ENCODE assay signal across 17 cellular contexts in the genomic region with DNA sequence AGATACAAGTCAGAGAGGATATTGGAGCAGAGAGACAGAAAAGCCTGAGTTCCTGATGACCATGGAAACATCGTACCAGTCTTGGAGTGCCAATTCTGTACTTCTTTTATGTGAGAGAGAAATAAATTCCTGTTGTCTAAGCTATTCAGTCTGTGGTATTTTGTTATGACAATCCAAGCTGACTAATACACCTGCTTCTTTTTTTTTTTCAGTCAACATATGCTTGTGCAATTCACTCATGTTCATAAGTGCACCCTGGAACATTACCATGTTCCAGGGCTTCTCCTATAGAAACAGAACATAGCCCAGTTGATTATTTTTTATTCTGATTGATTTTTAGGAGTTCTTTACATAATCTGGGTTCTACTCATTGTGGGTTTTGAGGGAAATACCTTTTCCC. TPM values are rescaled to one million over a fixed set of nuclear protein-coding genes. Genes with fewer than 3 reads are reported as not detected.
DNase-seq lines count a peak whose midpoint lies in the region; ATAC-seq and TF ChIP-seq lines count a peak whose summit lies in the region.
"Had no signal": no experiment of that assay in that cellular context is flagged by ENCODE, and none has a peak within 500 bp of the region (broad histone marks: within the 10 kb centered on the region; RNA-seq: fewer than 3 reads in every experiment).

No MANE protein-coding gene starts in this region.

- no peak for TF ChIP-seq RAD21 in liver (IDR thresholded peaks at IDR 0.05)

- H3K27ac ChIP-seq in left ventricle myocardium inferior (replicated peaks) (peak overlapping the region; percentile 99), right atrium auricular region (peak overlapping the region in 1 of 2 donors; percentile 94), liver (ENCODE audit: low read depth in 1 of 2, low read length in 2 of 2) (peak overlapping the region; percentile 15 to 97)

- H3K27me3 ChIP-seq in left ventricle myocardium inferior (ENCODE audit: low read depth) (no peaks in the 10 kb centered on the region), right atrium auricular region (no peaks in the 10 kb centered on the region), liver (ENCODE audit: control insufficient read depth in 4 of 4, insufficient read depth in 4 of 4, low read length in 3 of 4) (no peaks in the 10 kb centered on the region)
- H3K27me3 ChIP-seq: upper lobe of left lung had no signal

- H3K4me3 ChIP-seq in left ventricle myocardium inferior (no peak overlapping the region), right atrium auricular region (no peak overlapping the region), liver (ENCODE audit: low read depth in 1 of 3, low read length in 3 of 3) (no peak overlapping the region)

- H3K9me3 ChIP-seq in left ventricle myocardium inferior (replicated peaks), result no peaks in the 10 kb centered on the region
- peaks cover 0 to 4% of the 10 kb centered on the region in 2 donors for H3K9me3 ChIP-seq in right atrium auricular region
- H3K9me3 ChIP-seq in liver (ENCODE audit: control insufficient read depth in 4 of 4, low read length in 3 of 4), result peaks cover 0 to 3% (median 0%) of the 10 kb centered on the region in 4 donors
- H3K9me3 ChIP-seq: upper lobe of left lung had no signal

- H3K36me3 Mint-ChIP-seq in brain, result no peaks in the 10 kb centered on the region

- no peaks in the 10 kb centered on the region for H3K9me3 Mint-ChIP-seq in brain
- H3K9me3 Mint-ChIP-seq: endodermal cell had no signal

- TF ChIP-seq CTCF in left ventricle myocardium inferior (IDR thresholded peaks at IDR 0.05; ENCODE audit: borderline replicate concordance) (no peak), right atrium auricular region (IDR thresholded peaks at IDR 0.05) (no peak), brain (conservative IDR thresholded peaks at IDR 0.05) (no peak), liver (IDR thresholded peaks at IDR 0.05; ENCODE audit: low read depth, low read length, missing input control) (no peak)

- no peak overlapping the region for H3K9ac ChIP-seq in liver (ENCODE audit: low read depth in 1 of 2, low read length in 2 of 2)

- H3K27ac Mint-ChIP-seq in brain, result peak overlapping the region in 4 of 5 experiments; percentile 24 to 98 (median 71)
- H3K27ac Mint-ChIP-seq: endodermal cell had no signal

- peaks cover 43% of the 10 kb centered on the region for H3K4me1 Mint-ChIP-seq in brain

- DNase-seq in left ventricle myocardium inferior (no peak), right atrium auricular region (ENCODE audit: low spot score) (no peak), GM19240 (ENCODE audit: insufficient read length, low spot score) (no peak)
- DNase-seq: activated T-cell treated with anti-CD3 and anti-CD28 coated beads for 4 hours; anterior cingulate cortex; endodermal cell; Kasumi-1; NCI-H2107; stimulated activated CD4-positive, alpha-beta T cell treated with anti-CD3 and anti-CD28 coated beads, Interleukin-12 subunit alpha, Interleukin-12 subunit beta, amount 100 ng/mL, for 4 hours; SW 1271; upper lobe of left lung had no signal

- no peaks in the 10 kb centered on the region for H3K36me3 ChIP-seq in left ventricle myocardium inferior
- H3K36me3 ChIP-seq in right atrium auricular region, result no peaks in the 10 kb centered on the region
- H3K36me3 ChIP-seq in liver (ENCODE audit: control insufficient read depth in 4 of 4, insufficient read depth in 3 of 4, low read depth in 1 of 4, low read length in 3 of 4), result no peaks in the 10 kb centered on the region
- H3K36me3 ChIP-seq: upper lobe of left lung had no signal

- intact Hi-C loops in left ventricle myocardium inferior (cut with micrococcal nuclease), result no loop called here

- H3K4me1 ChIP-seq in left ventricle myocardium inferior (peaks cover 50% of the 10 kb centered on the region), right atrium auricular region (peaks cover 0 to 14% of the 10 kb centered on the region in 2 donors), liver (ENCODE audit: control insufficient read depth in 4 of 4, insufficient read depth in 4 of 4, low read length in 3 of 4) (peaks cover 7 to 54% (median 35%) of the 10 kb centered on the region in 4 donors)

- peaks cover 5% of the 10 kb centered on the region for H3K27me3 Mint-ChIP-seq in brain

- H3K4me3 Mint-ChIP-seq in brain, result peak overlapping the region; percentile 45 to 92 (median 81)

- WGBS in liver, result 86% methylated on average over 1 of the region's 1 CpG

- ATAC-seq in GM21576 (IDR thresholded peaks at IDR 0.05; ENCODE audit: unreplicated experiment), result no peak
- ATAC-seq in HG03135 (IDR thresholded peaks at IDR 0.05; ENCODE audit: unreplicated experiment), result no peak
- ATAC-seq in GM19351 (IDR thresholded peaks at IDR 0.05; ENCODE audit: unreplicated experiment), result no peak
- ATAC-seq: activated CD4-positive, CD25-positive, alpha-beta regulatory T cell treated with anti-CD3 and anti-CD28 coated beads, Interleukin-2, amount 50 U/mL, for 24 hours had no signal

TF ChIP-seq in liver, 16 proteins besides CTCF, POLR2A, EP300 and RAD21:
- peak in 1 of 2 donors; percentile 39 for TF ChIP-seq HNF4A (conservative IDR thresholded peaks at IDR 0.05)
- TF ChIP-seq HNF4G (IDR thresholded peaks at IDR 0.05), result no peak
- TF ChIP-seq RXRA (IDR thresholded peaks at IDR 0.05), result peak in 1 of 2 donors; percentile 13
- TF ChIP-seq SP1 (IDR thresholded peaks at IDR 0.05), result no peak
- TF ChIP-seq, protein P1, sequence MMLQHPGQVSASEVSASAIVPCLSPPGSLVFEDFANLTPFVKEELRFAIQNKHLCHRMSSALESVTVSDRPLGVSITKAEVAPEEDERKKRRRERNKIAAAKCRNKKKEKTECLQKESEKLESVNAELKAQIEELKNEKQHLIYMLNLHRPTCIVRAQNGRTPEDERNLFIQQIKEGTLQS (IDR thresholded peaks at IDR 0.05), result no peak
- TF ChIP-seq JUND (IDR thresholded peaks at IDR 0.05), result no peak
- TF ChIP-seq, protein P2, sequence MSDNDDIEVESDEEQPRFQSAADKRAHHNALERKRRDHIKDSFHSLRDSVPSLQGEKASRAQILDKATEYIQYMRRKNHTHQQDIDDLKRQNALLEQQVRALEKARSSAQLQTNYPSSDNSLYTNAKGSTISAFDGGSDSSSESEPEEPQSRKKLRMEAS (IDR thresholded peaks at IDR 0.05), result no peak
- TF ChIP-seq NR2F2 (IDR thresholded peaks at IDR 0.05), result no peak
- no peak for TF ChIP-seq TAF1 (conservative IDR thresholded peaks at IDR 0.05)
- no peak for TF ChIP-seq FOXA2 (IDR thresholded peaks at IDR 0.05)
- TF ChIP-seq, protein P3, sequence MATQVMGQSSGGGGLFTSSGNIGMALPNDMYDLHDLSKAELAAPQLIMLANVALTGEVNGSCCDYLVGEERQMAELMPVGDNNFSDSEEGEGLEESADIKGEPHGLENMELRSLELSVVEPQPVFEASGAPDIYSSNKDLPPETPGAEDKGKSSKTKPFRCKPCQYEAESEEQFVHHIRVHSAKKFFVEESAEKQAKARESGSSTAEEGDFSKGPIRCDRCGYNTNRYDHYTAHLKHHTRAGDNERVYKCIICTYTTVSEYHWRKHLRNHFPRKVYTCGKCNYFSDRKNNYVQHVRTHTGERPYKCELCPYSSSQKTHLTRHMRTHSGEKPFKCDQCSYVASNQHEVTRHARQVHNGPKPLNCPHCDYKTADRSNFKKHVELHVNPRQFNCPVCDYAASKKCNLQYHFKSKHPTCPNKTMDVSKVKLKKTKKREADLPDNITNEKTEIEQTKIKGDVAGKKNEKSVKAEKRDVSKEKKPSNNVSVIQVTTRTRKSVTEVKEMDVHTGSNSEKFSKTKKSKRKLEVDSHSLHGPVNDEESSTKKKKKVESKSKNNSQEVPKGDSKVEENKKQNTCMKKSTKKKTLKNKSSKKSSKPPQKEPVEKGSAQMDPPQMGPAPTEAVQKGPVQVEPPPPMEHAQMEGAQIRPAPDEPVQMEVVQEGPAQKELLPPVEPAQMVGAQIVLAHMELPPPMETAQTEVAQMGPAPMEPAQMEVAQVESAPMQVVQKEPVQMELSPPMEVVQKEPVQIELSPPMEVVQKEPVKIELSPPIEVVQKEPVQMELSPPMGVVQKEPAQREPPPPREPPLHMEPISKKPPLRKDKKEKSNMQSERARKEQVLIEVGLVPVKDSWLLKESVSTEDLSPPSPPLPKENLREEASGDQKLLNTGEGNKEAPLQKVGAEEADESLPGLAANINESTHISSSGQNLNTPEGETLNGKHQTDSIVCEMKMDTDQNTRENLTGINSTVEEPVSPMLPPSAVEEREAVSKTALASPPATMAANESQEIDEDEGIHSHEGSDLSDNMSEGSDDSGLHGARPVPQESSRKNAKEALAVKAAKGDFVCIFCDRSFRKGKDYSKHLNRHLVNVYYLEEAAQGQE (IDR thresholded peaks at IDR 0.05), result no peak

RNA-seq across cellular contexts. Expression of gene CHPT1, which starts 1.7 kb away (rescaled TPM):
- total RNA-seq in left ventricle myocardium inferior (132 TPM), right atrium auricular region (100 to 1,000 TPM in 1 of 2 donors, 10 to 100 TPM in 1; 97.9 to 137 TPM), liver (10 to 100 TPM; 51.5 to 96.6 TPM)
- polyA plus RNA-seq in brain (ENCODE audit: insufficient read depth, low read depth, low replicate concordance) (18.4 TPM), liver (10 to 100 TPM; 57.9 to 65.5 TPM)

RNA-seq across cellular contexts. Expression of gene SYCP3, which starts 43.6 kb away (rescaled TPM):
- total RNA-seq in left ventricle myocardium inferior (not detected), right atrium auricular region (not detected), liver (under 1 TPM in 1 of 2 donors, not detected in 1; 0.17 TPM)
- polyA plus RNA-seq in brain (ENCODE audit: insufficient read depth, low read depth, low replicate concordance) (not detected), liver (1 to 10 TPM in 1 of 2 donors, not detected in 1; 3.0 TPM)
- total RNA-seq: endodermal cell had no signal
